In genomic region chr3:101724329-101725191, GRCh38 we compare ENCODE assay signal across 8 cellular contexts. TPM values are rescaled to one million over a fixed set of nuclear protein-coding genes. Genes with fewer than 3 reads are reported as not detected.
DNase-seq lines count a peak whose midpoint lies in the region; ATAC-seq, FAIRE-seq and TF ChIP-seq lines count a peak whose summit lies in the region.

Gene CEP97, plus strand, starts transcription at chr3:101724614. Its CDS starts 63 bp downstream, at chr3:101724677.

- peak within 1 kb of the TSS; percentile 100 for H2AFZ ChIP-seq in keratinocyte (ENCODE audit: control insufficient read depth, low read length)

- no peaks in the 10 kb centered on the region for H3K9me1 ChIP-seq in keratinocyte (ENCODE audit: control insufficient read depth, extremely low read depth, insufficient read depth, low read length)

- no peak for TF ChIP-seq CTCF in keratinocyte (optimal IDR thresholded peaks at IDR 0.05 in 1 of 3, IDR thresholded peaks at IDR 0.05 in 1 of 3, conservative IDR thresholded peaks at IDR 0.05 in 1 of 3; ENCODE audit: extremely low read depth in 1 of 3, insufficient read depth in 2 of 3, low read length in 3 of 3)

- no peaks in the 10 kb centered on the region for H4K20me1 ChIP-seq in keratinocyte (ENCODE audit: control insufficient read depth, extremely low read depth, insufficient read depth, low read length)

- FAIRE-seq in keratinocyte (lab: Jason Lieb, UNC): peak; percentile 89

- H3K36me3 ChIP-seq in keratinocyte (ENCODE audit: control insufficient read depth in 2 of 2, extremely low read depth in 1 of 2, insufficient read depth in 2 of 2, low read length in 2 of 2): peaks cover 2 to 5% of the 10 kb centered on the region in 2 experiments

- H3K27ac ChIP-seq in keratinocyte (ENCODE audit: control insufficient read depth, insufficient read depth, low read length): peak within 1 kb of the TSS; percentile 75

- peak within 1 kb of the TSS; percentile 97 for H3K4me2 ChIP-seq in keratinocyte (ENCODE audit: control insufficient read depth, extremely low read depth, insufficient read depth, low read depth, low read length)

- H3K9me3 ChIP-seq in keratinocyte (ENCODE audit: control insufficient read depth, low read depth, low read length): no peaks in the 10 kb centered on the region

- dilution Hi-C loops in keratinocyte (cut with MboI; ENCODE audit: extremely low pct_ligation_motif_present, low sequenced_read_pairs): no loop called here

- DNase-seq in AG08396 (ENCODE audit: low spot score) (peak; percentile 90), NCI-H446 (lab: John Stamatoyannopoulos, UW) (peak; percentile 86 to 88), cerebellar cortex (ENCODE audit: low spot score) (peak; percentile 98), keratinocyte (ENCODE audit: low read depth, low spot score) (no peak)
- peak; percentile 77 for DNase-seq in activated CD4-positive, CD25-positive, alpha-beta regulatory T cell treated with anti-CD3 and anti-CD28 coated beads, Interleukin-2, amount 50 U/mL, for 16 hours (ENCODE audit: low read depth, low spot score)
- peak; percentile 65 to 80 for DNase-seq in stimulated activated CD4-positive, alpha-beta T cell treated with anti-CD3 and anti-CD28 coated beads, Interleukin-15, amount 100 ng/mL, for 1 hour (ENCODE audit: low read depth in 1 of 2, low spot score in 1 of 2)

- H3K4me1 ChIP-seq in keratinocyte (ENCODE audit: control insufficient read depth, extremely low read depth, insufficient read depth, low read length): peaks cover 26% of the 10 kb centered on the region

- H3K9ac ChIP-seq in keratinocyte (ENCODE audit: control insufficient read depth, extremely low read depth, insufficient read depth, low read length): peak within 1 kb of the TSS; percentile 82

- H3K79me2 ChIP-seq in keratinocyte (ENCODE audit: control insufficient read depth, insufficient read depth, low read length): peaks cover 13% of the 10 kb centered on the region

- no peaks in the 10 kb centered on the region for H3K27me3 ChIP-seq in keratinocyte (ENCODE audit: control insufficient read depth, extremely low read depth, insufficient read depth, low read length)

- peak within 1 kb of the TSS; percentile 59 to 91 (median 90) for H3K4me3 ChIP-seq in keratinocyte (ENCODE audit: control insufficient read depth in 2 of 3, extremely low read depth in 1 of 3, insufficient read depth in 2 of 3, low read depth in 1 of 3, low read length in 3 of 3)

- peak; percentile 88 for ATAC-seq in GM19025 (IDR thresholded peaks at IDR 0.05; ENCODE audit: low read depth, unreplicated experiment)
- ATAC-seq in HG03342 (IDR thresholded peaks at IDR 0.05; ENCODE audit: unreplicated experiment): peak; percentile 88

RNA-seq across cellular contexts. Expression of gene CEP97, which starts in this region (rescaled TPM):
- 1.6 to 3.6 TPM (median 2.6 TPM) in 3 replicates for polyA plus RNA-seq in keratinocyte
- polyA plus RNA-seq in keratinocyte (2011; ENCODE audit: low read depth): 9.9 TPM
- 1.1 and 1.9 TPM in 2 replicates for polyA plus RNA-seq in keratinocyte (2011; cell fraction: cytosol; rRNA removed)
- polyA plus RNA-seq in keratinocyte (2011; cell fraction: nucleus; rRNA removed): 5.9 and 6.6 TPM in 2 replicates
- 3.5 and 3.6 TPM in 2 replicates for polyA plus RNA-seq in keratinocyte (2012; ENCODE audit: low replicate concordance)
- 5.1 to 10.3 TPM (median 5.2 TPM) in 3 replicates for polyA minus RNA-seq in keratinocyte
- polyA minus RNA-seq in keratinocyte (2011; cell fraction: cytosol; rRNA and poly(A)+ RNA removed): 3.1 TPM
- polyA minus RNA-seq in keratinocyte (2011; cell fraction: nucleus; rRNA and poly(A)+ RNA removed): 7.5 and 10.9 TPM in 2 replicates
